In the genomic region with DNA sequence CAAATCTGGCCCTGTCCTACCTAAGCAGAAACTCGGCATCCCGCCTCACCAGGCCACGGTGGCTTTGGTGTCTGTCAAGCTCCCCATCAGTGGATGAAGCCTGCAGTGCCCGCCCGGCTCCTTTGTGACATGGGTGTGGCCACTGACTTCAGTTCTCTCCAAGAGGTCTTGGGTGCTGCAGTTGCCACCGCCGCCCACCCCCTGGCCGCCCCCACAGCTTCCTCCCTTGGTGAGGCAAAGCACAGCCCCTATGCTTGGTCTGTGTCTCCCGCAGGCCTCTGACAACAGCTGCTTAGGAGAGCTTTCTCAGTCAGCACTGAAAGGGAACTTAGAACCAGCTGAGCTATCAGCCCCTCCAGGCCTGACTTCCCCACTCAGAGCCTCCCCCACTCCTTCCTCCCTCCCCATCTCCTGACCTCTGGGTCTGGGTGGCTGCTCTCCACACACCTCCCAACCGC, we compare ENCODE assay signal across 14 cellular contexts. TPM values are rescaled to one million over a fixed set of nuclear protein-coding genes. Genes with fewer than 3 reads are reported as not detected.
DNase-seq lines count a peak whose midpoint lies in the region; ATAC-seq, FAIRE-seq and TF ChIP-seq lines count a peak whose summit lies in the region.
"Had no signal": no experiment of that assay in that cellular context is flagged by ENCODE, and none has a peak within 500 bp of the region (broad histone marks: within the 10 kb centered on the region; RNA-seq: fewer than 3 reads in every experiment).

No MANE protein-coding gene starts in this region.

- FAIRE-seq in HTR-8/SVneo (lab: Jason Lieb, UNC), result no peak

- DNase-seq in GM20000 (ENCODE audit: low spot score) (peak; percentile 53), mesenteric fat pad (ENCODE audit: low spot score) (peak; percentile 88), HTR-8/SVneo (ENCODE audit: insufficient read length, low spot score) (no peak), SIG-M5 treated with dmso at 0.1 percent for 504 hours (lab: John Stamatoyannopoulos, UW; ENCODE audit: unreplicated experiment) (no peak), ecto neural progenitor cell (ENCODE audit: low spot score) (no peak)
- DNase-seq: central memory CD4-positive, alpha-beta T cell; DND-41; midbrain; NCI-H69 had no signal

- no peak for TF ChIP-seq CTCF in GM20000 (IDR thresholded peaks at IDR 0.05; ENCODE audit: extremely low read depth, missing control alignments)

- ATAC-seq in GM18498 (IDR thresholded peaks at IDR 0.05; ENCODE audit: unreplicated experiment), result peak; percentile 36
- ATAC-seq in HG03095 (IDR thresholded peaks at IDR 0.05; ENCODE audit: unreplicated experiment), result peak; percentile 39
- no peak for ATAC-seq in GM18861 (IDR thresholded peaks at IDR 0.05; ENCODE audit: unreplicated experiment)

RNA-seq across cellular contexts. Expression of a gene that starts 22.9 kb away (rescaled TPM):
- total RNA-seq in mesenteric fat pad, result 0.22 TPM
- total RNA-seq: glomerular endothelial cell, M059J had no signal

RNA-seq across cellular contexts. Expression of a gene that starts 48.0 kb away (rescaled TPM):
- not detected for total RNA-seq in mesenteric fat pad
- total RNA-seq: glomerular endothelial cell, M059J had no signal

Comparison
In these comparisons a context has a peak if more than half of its experiments do, and no peak if none do; other contexts are left out.
1. DNase-seq: peak in GM20000 (single experiment) and mesenteric fat pad (single experiment); none in HTR-8/SVneo (single experiment), SIG-M5 treated with dmso at 0.1 percent for 504 hours (single experiment) and ecto neural progenitor cell (single experiment).